In genomic region chr11:86547727-86548126, GRCh38 we compare ENCODE assay signal across 13 cellular contexts.
DNase-seq lines count a peak whose midpoint lies in the region; ATAC-seq and TF ChIP-seq lines count a peak whose summit lies in the region.
"Had no signal": no experiment of that assay in that cellular context is flagged by ENCODE, and none has a peak within 500 bp of the region (broad histone marks: within the 10 kb centered on the region; RNA-seq: fewer than 3 reads in every experiment).

No MANE protein-coding gene starts in this region.

- H3K27ac ChIP-seq in Panc1 (ENCODE audit: low read length) (peak overlapping the region; percentile 11; the same call in 1 of the 2 replicates), lower lobe of right lung (peak overlapping the region; percentile 70), stomach (peak overlapping the region; percentile 28 to 63 (median 61))
- no peak overlapping the region for H3K27ac ChIP-seq in effector memory CD4-positive, alpha-beta T cell (ENCODE audit: insufficient read depth, low read length, poor library complexity, severe bottlenecking)

- no TSS peak for BruUV-seq in Panc1 (replicated peaks; lab: Mats Ljungman, UMichigan)

- WGBS in stomach, 5 donors: 57 to 62% (median 60%) methylated on average over 2 of the region's 2 CpGs

- TF ChIP-seq POLR2A in stomach (IDR thresholded peaks at IDR 0.05): no peak

- H3K27me3 ChIP-seq in Panc1 (ENCODE audit: control insufficient read depth, insufficient read depth, low read length) (no peaks in the 10 kb centered on the region), lower lobe of right lung (ENCODE audit: low read depth) (no peaks in the 10 kb centered on the region), stomach (no peaks in the 10 kb centered on the region)
- H3K27me3 ChIP-seq in effector memory CD4-positive, alpha-beta T cell (replicated peaks; ENCODE audit: control insufficient read depth, insufficient read depth, low read length, poor library complexity, severe bottlenecking): no peaks in the 10 kb centered on the region

- no peak overlapping the region for H3K4me3 Mint-ChIP-seq in activated T-cell treated with anti-CD3 and anti-CD28 coated beads, Interleukin-2, amount 50 U/mL, for 24 hours
- H3K4me3 Mint-ChIP-seq: effector memory CD8-positive, alpha-beta T cell had no signal

- peaks cover 5% of the 10 kb centered on the region; the same call in 1 of the 2 replicates for H3K4me1 ChIP-seq in Panc1 (ENCODE audit: control insufficient read depth, insufficient read depth, low read length)
- H3K4me1 ChIP-seq in lower lobe of right lung: peaks cover 31% of the 10 kb centered on the region
- H3K4me1 ChIP-seq in stomach: peaks cover 9 to 34% (median 31%) of the 10 kb centered on the region in 4 donors
- no peaks in the 10 kb centered on the region for H3K4me1 ChIP-seq in effector memory CD4-positive, alpha-beta T cell (ENCODE audit: control insufficient read depth, insufficient read depth, low read length, poor library complexity, severe bottlenecking)

- no peaks in the 10 kb centered on the region for H3K36me3 Mint-ChIP-seq in activated T-cell treated with anti-CD3 and anti-CD28 coated beads, Interleukin-2, amount 50 U/mL, for 24 hours (ENCODE audit: low read depth)

- H3K36me3 ChIP-seq in Panc1 (ENCODE audit: control insufficient read depth, insufficient read depth, low read length): no peaks in the 10 kb centered on the region
- H3K36me3 ChIP-seq in lower lobe of right lung: no peaks in the 10 kb centered on the region
- H3K36me3 ChIP-seq in stomach: no peaks in the 10 kb centered on the region
- no peaks in the 10 kb centered on the region for H3K36me3 ChIP-seq in effector memory CD4-positive, alpha-beta T cell (ENCODE audit: control insufficient read depth, insufficient read depth, low read length)

- H3K27ac Mint-ChIP-seq in activated T-cell treated with anti-CD3 and anti-CD28 coated beads, Interleukin-2, amount 50 U/mL, for 24 hours: no peak overlapping the region
- H3K27ac Mint-ChIP-seq: effector memory CD8-positive, alpha-beta T cell had no signal

- no peaks in the 10 kb centered on the region for H3K9me3 Mint-ChIP-seq in activated T-cell treated with anti-CD3 and anti-CD28 coated beads, Interleukin-2, amount 50 U/mL, for 24 hours

- DNase-seq in Panc1 (ENCODE audit: low read depth, low spot score): no peak
- peak; percentile 40 for DNase-seq in dermis blood vessel endothelial cell
- no peak for DNase-seq in lower lobe of right lung
- no peak for DNase-seq in stomach
- DNase-seq in activated CD4-positive, CD25-positive, alpha-beta regulatory T cell (lab: John Stamatoyannopoulos, UW): no peak
- no peak for DNase-seq in activated T-cell treated with anti-CD3 and anti-CD28 coated beads, Interleukin-2, amount 50 U/mL, for 24 hours
- DNase-seq in ACHN: no peak
- DNase-seq in effector memory CD4-positive, alpha-beta T cell: no peak
- DNase-seq: DMS79; effector memory CD8-positive, alpha-beta T cell; NCI-H1048; NCI-H2227 treated with DMSO at 0.1 percent for 48 hours; T-helper 1 cell had no signal

- no peak for ATAC-seq in Panc1
- peak in 1 of 2 donors; percentile 35 for ATAC-seq in lower lobe of right lung
- ATAC-seq: effector memory CD8-positive, alpha-beta T cell had no signal

- H3K4me3 ChIP-seq in Panc1 (ENCODE audit: low read depth in 2 of 2, low read length in 2 of 2) (no peak overlapping the region), lower lobe of right lung (no peak overlapping the region), stomach (no peak overlapping the region)
- no peak overlapping the region for H3K4me3 ChIP-seq in effector memory CD4-positive, alpha-beta T cell (ENCODE audit: insufficient read depth, low read depth, low read length, poor library complexity, severe bottlenecking)

- H3K4me1 Mint-ChIP-seq in activated T-cell treated with anti-CD3 and anti-CD28 coated beads, Interleukin-2, amount 50 U/mL, for 24 hours (ENCODE audit: low read depth): no peaks in the 10 kb centered on the region

- TF ChIP-seq EP300 in stomach (IDR thresholded peaks at IDR 0.05): no peak

- CTCF ChIA-PET in Panc1 (lab: Charles Lee): no interaction called here

- POLR2A ChIA-PET in Panc1 (lab: Charles Lee): no interaction called here

- TF ChIP-seq CTCF in Panc1 (IDR thresholded peaks at IDR 0.05) (no peak), lower lobe of right lung (IDR thresholded peaks at IDR 0.05) (no peak), stomach (IDR thresholded peaks at IDR 0.05) (no peak)

- intact Hi-C loops in Panc1 (cut with micrococcal nuclease; ENCODE audit: unreplicated experiment): no loop called here
- intact Hi-C loops in lower lobe of right lung (cut with DNase I): no loop called here
- intact Hi-C loops in stomach (cut with DNase I; ENCODE audit: low total_unique reads): no loop called here

- H3K9me3 ChIP-seq in Panc1 (ENCODE audit: control insufficient read depth, insufficient read depth, low read depth, low read length) (no peaks in the 10 kb centered on the region), lower lobe of right lung (no peaks in the 10 kb centered on the region), stomach (no peaks in the 10 kb centered on the region)
- H3K9me3 ChIP-seq in effector memory CD4-positive, alpha-beta T cell (ENCODE audit: control insufficient read depth, low read length): no peaks in the 10 kb centered on the region

- no peaks in the 10 kb centered on the region for H3K27me3 Mint-ChIP-seq in activated T-cell treated with anti-CD3 and anti-CD28 coated beads, Interleukin-2, amount 50 U/mL, for 24 hours
- H3K27me3 Mint-ChIP-seq: effector memory CD8-positive, alpha-beta T cell had no signal

- in situ Hi-C loops in Panc1 (cut with HindIII; ENCODE audit: low pct_unique_long_range_greater_than_20kb, low sequenced_read_pairs) (no loop called here), ACHN (cut with HindIII; ENCODE audit: low pct_ligation_motif_present, low pct_unique_long_range_greater_than_20kb, low sequenced_read_pairs) (no loop called here)
